Comparison of ENCODE assay signal across 25 cellular contexts in genomic region chr19:43748205-43748594, GRCh38. TPM values are rescaled to one million over a fixed set of nuclear protein-coding genes. Genes with fewer than 3 reads are reported as not detected.
DNase-seq lines count a peak whose midpoint lies in the region; ATAC-seq and TF ChIP-seq lines count a peak whose summit lies in the region.
"Had no signal": no experiment of that assay in that cellular context is flagged by ENCODE, and none has a peak within 500 bp of the region (broad histone marks: within the 10 kb centered on the region; RNA-seq: fewer than 3 reads in every experiment).

No MANE protein-coding gene starts in this region.

- H3K4me2 ChIP-seq in BLaER1 treated with 17β-estradiol and CSF1 and Interleukin-3, amounts not matched to agents 10 nM and 100 nM: peak overlapping the region; percentile 16 to 70 (median 48); a peak in 21 of 22 replicates
- H3K4me2 ChIP-seq in DOHH2 (ENCODE audit: low read length): peak overlapping the region; percentile 43
- H3K4me2 ChIP-seq: KMS-11 had no signal

- no peak for TF ChIP-seq CTCF in DOHH2 (IDR thresholded peaks at IDR 0.05; ENCODE audit: low read depth, low read length, poor library complexity, severe bottlenecking)
- TF ChIP-seq CTCF in endothelial cell (IDR thresholded peaks at IDR 0.05; ENCODE audit: unreplicated experiment): no peak
- TF ChIP-seq CTCF in stomach (IDR thresholded peaks at IDR 0.05): no peak

- no peak for DNase-seq in activated T-helper 1 cell treated with anti-CD3 and anti-CD28 coated beads, Interleukin-12 subunit alpha, Interleukin-12 subunit beta, Interleukin-2, Interleukin-4 antibody, amounts not matched to agents 30 ng/mL and 10 ng/mL and 1 ng/mL, durations not matched to agents 14 hours and 24 hours and 36 hours (ENCODE audit: low spot score)
- DNase-seq in endothelial cell (ENCODE audit: low spot score) (no peak), stomach (no peak), dedifferentiated amniotic fluid mesenchymal stem cell (ENCODE audit: extremely low spot score) (no peak), kidney glomerular epithelial cell (lab: John Stamatoyannopoulos, UW) (no peak)
- DNase-seq: activated CD8-positive, alpha-beta memory T cell treated with anti-CD3 and anti-CD28 coated beads, Interleukin-2, amount 50 U/mL, for 48 hours; heart left ventricle; immature natural killer cell; NCI-H2081 treated with DMSO at 0.1 percent for 48 hours; NCI-H524 treated with DMSO at 0.1 percent for 48 hours; SHP77 treated with DMSO at 0.1 percent for 48 hours; stimulated activated CD4-positive, alpha-beta T cell treated with anti-CD3 and anti-CD28 coated beads, Interleukin-2, amount 100 ng/mL, for 48 hours had no signal

- intact Hi-C loops in activated T-helper 1 cell treated with anti-CD3 and anti-CD28 coated beads, Interleukin-12 subunit alpha, Interleukin-12 subunit beta, Interleukin-2, Interleukin-4 antibody, amounts not matched to agents 30 ng/mL and 10 ng/mL and 1 ng/mL, durations not matched to agents 14 hours and 24 hours and 36 hours (cut with micrococcal nuclease): no loop called here
- intact Hi-C loops in stomach (cut with DNase I; ENCODE audit: low total_unique reads): loop anchor here (5.0 kb wide), 1 partner anchor 34 kb away; the partner anchor contains the start of gene KCNN4

- peaks cover 75 to 96% (median 91%) of the 10 kb centered on the region in 11 experiments for H3K36me3 ChIP-seq in BLaER1 treated with 17β-estradiol and CSF1 and Interleukin-3, amounts not matched to agents 10 nM and 100 nM
- H3K36me3 ChIP-seq in DOHH2 (ENCODE audit: control insufficient read depth, low read length): peaks cover 81% of the 10 kb centered on the region
- peaks cover 59 to 88% (median 84%) of the 10 kb centered on the region in 4 donors for H3K36me3 ChIP-seq in stomach

- no peak for TF ChIP-seq POLR2A in stomach (IDR thresholded peaks at IDR 0.05)

- H3K4me3 Mint-ChIP-seq in activated T-helper 1 cell treated with anti-CD3 and anti-CD28 coated beads, Interleukin-12 subunit alpha, Interleukin-12 subunit beta, Interleukin-2, Interleukin-4 antibody, amounts not matched to agents 30 ng/mL and 10 ng/mL and 1 ng/mL, durations not matched to agents 14 hours and 24 hours and 36 hours: no peak overlapping the region
- H3K4me3 Mint-ChIP-seq in endothelial cell (ENCODE audit: unreplicated experiment): peak overlapping the region; percentile 58
- H3K4me3 Mint-ChIP-seq: immature natural killer cell had no signal

- H3K36me3 Mint-ChIP-seq in activated T-helper 1 cell treated with anti-CD3 and anti-CD28 coated beads, Interleukin-12 subunit alpha, Interleukin-12 subunit beta, Interleukin-2, Interleukin-4 antibody, amounts not matched to agents 30 ng/mL and 10 ng/mL and 1 ng/mL, durations not matched to agents 14 hours and 24 hours and 36 hours (ENCODE audit: low read depth): peaks cover 65% of the 10 kb centered on the region
- peaks cover 52% of the 10 kb centered on the region for H3K36me3 Mint-ChIP-seq in endothelial cell (ENCODE audit: low read depth, unreplicated experiment)

- no peak for ATAC-seq in HG02588 (IDR thresholded peaks at IDR 0.05; ENCODE audit: unreplicated experiment)
- ATAC-seq: HCT116, heart left ventricle had no signal

- H3K4me3 ChIP-seq in BLaER1 treated with 17β-estradiol and CSF1 and Interleukin-3, amounts not matched to agents 10 nM and 100 nM: no peak overlapping the region
- H3K4me3 ChIP-seq in DOHH2 (ENCODE audit: low read length) (peak overlapping the region; percentile 8; the same call in 1 of the 2 replicates), stomach (no peak overlapping the region)
- H3K4me3 ChIP-seq: cardiac muscle cell, heart left ventricle, lung had no signal

- peak overlapping the region; percentile 26 for H3K27ac Mint-ChIP-seq in activated T-helper 1 cell treated with anti-CD3 and anti-CD28 coated beads, Interleukin-12 subunit alpha, Interleukin-12 subunit beta, Interleukin-2, Interleukin-4 antibody, amounts not matched to agents 30 ng/mL and 10 ng/mL and 1 ng/mL, durations not matched to agents 14 hours and 24 hours and 36 hours
- H3K27ac Mint-ChIP-seq in endothelial cell (ENCODE audit: unreplicated experiment): no peak overlapping the region

- peaks cover 23% of the 10 kb centered on the region for H3K79me2 ChIP-seq in DOHH2 (ENCODE audit: control insufficient read depth, low read length)

- no peaks in the 10 kb centered on the region for H3K9me3 Mint-ChIP-seq in activated T-helper 1 cell treated with anti-CD3 and anti-CD28 coated beads, Interleukin-12 subunit alpha, Interleukin-12 subunit beta, Interleukin-2, Interleukin-4 antibody, amounts not matched to agents 30 ng/mL and 10 ng/mL and 1 ng/mL, durations not matched to agents 14 hours and 24 hours and 36 hours
- no peaks in the 10 kb centered on the region for H3K9me3 Mint-ChIP-seq in endothelial cell (ENCODE audit: unreplicated experiment)
- H3K9me3 Mint-ChIP-seq: immature natural killer cell had no signal

- H3K4me1 Mint-ChIP-seq in activated T-helper 1 cell treated with anti-CD3 and anti-CD28 coated beads, Interleukin-12 subunit alpha, Interleukin-12 subunit beta, Interleukin-2, Interleukin-4 antibody, amounts not matched to agents 30 ng/mL and 10 ng/mL and 1 ng/mL, durations not matched to agents 14 hours and 24 hours and 36 hours (ENCODE audit: low read depth): peaks cover 52% of the 10 kb centered on the region
- H3K4me1 Mint-ChIP-seq in endothelial cell (ENCODE audit: unreplicated experiment): peaks cover 6% of the 10 kb centered on the region

- no peak for TF ChIP-seq EP300 in stomach (IDR thresholded peaks at IDR 0.05)

- H4K20me1 ChIP-seq in BLaER1 treated with 17β-estradiol and CSF1 and Interleukin-3, amounts not matched to agents 10 nM and 100 nM: peaks cover 0 to 39% (median 5%) of the 10 kb centered on the region in 11 experiments; a peak in 5 of 22 replicates
- H4K20me1 ChIP-seq in DOHH2 (ENCODE audit: control insufficient read depth, insufficient read depth, low read depth, low read length): no peaks in the 10 kb centered on the region

- peaks cover 24 to 99% (median 55%) of the 10 kb centered on the region in 10 experiments for H3K4me1 ChIP-seq in BLaER1 treated with 17β-estradiol and CSF1 and Interleukin-3, amounts not matched to agents 10 nM and 100 nM
- H3K4me1 ChIP-seq in DOHH2 (ENCODE audit: control insufficient read depth, low read length) (peaks cover 55% of the 10 kb centered on the region), stomach (peaks cover 9 to 39% (median 35%) of the 10 kb centered on the region in 4 donors)

- H3K9me3 ChIP-seq in BLaER1 treated with 17β-estradiol and CSF1 and Interleukin-3, amounts not matched to agents 10 nM and 100 nM (replicated peaks in 1 of 11): no peaks in the 10 kb centered on the region
- H3K9me3 ChIP-seq in DOHH2 (ENCODE audit: control insufficient read depth, insufficient read depth, low read length): no peaks in the 10 kb centered on the region
- H3K9me3 ChIP-seq in stomach: no peaks in the 10 kb centered on the region
- H3K9me3 ChIP-seq: heart left ventricle had no signal

- peaks cover 10% of the 10 kb centered on the region for H3F3A ChIP-seq in DOHH2 (ENCODE audit: control insufficient read depth, insufficient read depth)

- peak overlapping the region in 8 of 11 experiments; percentile 12 to 38 (median 29); a peak in 11 of 22 replicates for H3K27ac ChIP-seq in BLaER1 treated with 17β-estradiol and CSF1 and Interleukin-3, amounts not matched to agents 10 nM and 100 nM
- peak overlapping the region; percentile 22 for H3K27ac ChIP-seq in DOHH2 (ENCODE audit: low read depth, low read length)
- no peak overlapping the region for H3K27ac ChIP-seq in stomach
- H3K27ac ChIP-seq: cardiac muscle cell, heart left ventricle, KMS-11 had no signal

- no peaks in the 10 kb centered on the region for H3K27me3 ChIP-seq in BLaER1 treated with 17β-estradiol and CSF1 and Interleukin-3, amounts not matched to agents 10 nM and 100 nM
- H3K27me3 ChIP-seq in DOHH2 (ENCODE audit: control insufficient read depth, low read length): no peaks in the 10 kb centered on the region
- H3K27me3 ChIP-seq in stomach: no peaks in the 10 kb centered on the region
- H3K27me3 ChIP-seq: cardiac muscle cell, heart left ventricle had no signal

- H3K9me2 ChIP-seq in DOHH2 (replicated peaks; ENCODE audit: control insufficient read depth, low read length): no peaks in the 10 kb centered on the region

- H3K27me3 Mint-ChIP-seq in activated T-helper 1 cell treated with anti-CD3 and anti-CD28 coated beads, Interleukin-12 subunit alpha, Interleukin-12 subunit beta, Interleukin-2, Interleukin-4 antibody, amounts not matched to agents 30 ng/mL and 10 ng/mL and 1 ng/mL, durations not matched to agents 14 hours and 24 hours and 36 hours (ENCODE audit: insufficient read depth): no peaks in the 10 kb centered on the region
- peaks cover 6% of the 10 kb centered on the region for H3K27me3 Mint-ChIP-seq in endothelial cell (ENCODE audit: unreplicated experiment)

- WGBS in stomach, 5 donors: 76 to 87% (median 84%) methylated on average over 4 of the region's 4 CpGs

- peak overlapping the region in 9 of 11 experiments; percentile 10 to 58 (median 34); a peak in 11 of 22 replicates for H3K9ac ChIP-seq in BLaER1 treated with 17β-estradiol and CSF1 and Interleukin-3, amounts not matched to agents 10 nM and 100 nM
- H3K9ac ChIP-seq: KMS-11 had no signal

RNA-seq across cellular contexts. Expression of gene SMG9, which starts 6.6 kb away (rescaled TPM):
- 86.6 and 89.2 TPM in 2 replicates for total RNA-seq in activated T-helper 1 cell treated with anti-CD3 and anti-CD28 coated beads, Interleukin-12 subunit alpha, Interleukin-12 subunit beta, Interleukin-2, Interleukin-4 antibody, amounts not matched to agents 30 ng/mL and 10 ng/mL and 1 ng/mL, durations not matched to agents 14 hours and 24 hours and 36 hours
- total RNA-seq in endothelial cell (ENCODE audit: unreplicated experiment) (38.8 TPM), stomach (10 to 100 TPM in 3 of 5 donors, 1 to 10 TPM in 2; 3.5 to 59.4 (median 11.3) TPM)
- 10 to 100 TPM; 11.8 to 27.9 (median 22.1) TPM for polyA plus RNA-seq in stomach

RNA-seq across cellular contexts. Expression of gene IRGC, which starts 32.3 kb away (rescaled TPM):
- not detected in 2 replicates for total RNA-seq in activated T-helper 1 cell treated with anti-CD3 and anti-CD28 coated beads, Interleukin-12 subunit alpha, Interleukin-12 subunit beta, Interleukin-2, Interleukin-4 antibody, amounts not matched to agents 30 ng/mL and 10 ng/mL and 1 ng/mL, durations not matched to agents 14 hours and 24 hours and 36 hours
- total RNA-seq in endothelial cell (ENCODE audit: unreplicated experiment) (not detected), stomach (not detected)
- polyA plus RNA-seq in stomach: not detected
- total RNA-seq: cardiac muscle cell; G401; heart left ventricle; lung; myocyte; skeletal muscle tissue; T-helper 1 cell treated with Interleukin-12 subunit alpha and Interleukin-12 subunit beta and Interleukin-4 antibody, amounts not matched to agents 30 ng/mL and 1 ng/mL, for 36 hours; temporal lobe had no signal
- polyA plus RNA-seq: adipose tissue, cardiac muscle cell, heart left ventricle, lung had no signal

RNA-seq across cellular contexts. Expression of gene KCNN4, which starts 32.6 kb away (rescaled TPM):
- 183 and 185 TPM in 2 replicates for total RNA-seq in activated T-helper 1 cell treated with anti-CD3 and anti-CD28 coated beads, Interleukin-12 subunit alpha, Interleukin-12 subunit beta, Interleukin-2, Interleukin-4 antibody, amounts not matched to agents 30 ng/mL and 10 ng/mL and 1 ng/mL, durations not matched to agents 14 hours and 24 hours and 36 hours
- total RNA-seq in endothelial cell (ENCODE audit: unreplicated experiment): 0.28 TPM
- 100 to 1,000 TPM in 1 of 5 donors, 10 to 100 TPM in 3, 1 to 10 TPM in 1; 3.1 to 222 (median 32.7) TPM for total RNA-seq in stomach
- 10 to 100 TPM in 1 of 3 donors, 1 to 10 TPM in 2; 7.6 to 22.4 (median 8.6) TPM for polyA plus RNA-seq in stomach
- polyA plus RNA-seq: cardiac muscle cell had no signal

RNA-seq across cellular contexts. Expression of gene LYPD5, which starts 54.0 kb away (rescaled TPM):
- total RNA-seq in activated T-helper 1 cell treated with anti-CD3 and anti-CD28 coated beads, Interleukin-12 subunit alpha, Interleukin-12 subunit beta, Interleukin-2, Interleukin-4 antibody, amounts not matched to agents 30 ng/mL and 10 ng/mL and 1 ng/mL, durations not matched to agents 14 hours and 24 hours and 36 hours: 0.29 TPM in 1 of 2 replicates, not detected in the other
- not detected for total RNA-seq in endothelial cell (ENCODE audit: unreplicated experiment)
- under 1 TPM in 1 of 5 donors, not detected in 4; 0.43 TPM for total RNA-seq in stomach
- polyA plus RNA-seq in stomach: 1 to 10 TPM in 2 of 3 donors, under 1 TPM in 1; 0.61 to 3.9 (median 2.6) TPM
- total RNA-seq: cardiac muscle cell, G401, skeletal muscle tissue had no signal

Comparison
In these comparisons a context has a peak if more than half of its experiments do, and no peak if none do; other contexts are left out.
1. H3K27ac ChIP-seq: peak in BLaER1 treated with 17β-estradiol and CSF1 and Interleukin-3, amounts not matched to agents 10 nM and 100 nM (8 of 11) and DOHH2 (single experiment); none in stomach (0 of 5).